Comparison of ENCODE assay signal across 8 cellular contexts in genomic region chr11:61972112-61972795, GRCh38. TPM values are rescaled to one million over a fixed set of nuclear protein-coding genes. Genes with fewer than 3 reads are reported as not detected.
A peak's percentile ranks its signal among the peaks of the same experiment; 100 is the strongest.
DNase-seq lines count a peak whose midpoint lies in the region; ATAC-seq and TF ChIP-seq lines count a peak whose summit lies in the region.

No MANE protein-coding gene starts in this region.

- H3K27me3 ChIP-seq in HL-60 (ENCODE audit: insufficient read depth, poor library complexity, severe bottlenecking): no peaks in the 10 kb centered on the region

- intact Hi-C loops in activated T-helper 2 cell treated with anti-CD3 and anti-CD28 coated beads, Interferon-gamma antibody, Interleukin-2, Interleukin-4, amounts not matched to agents 10 μg/mL and 5 μg/mL and 100 μg/mL, durations not matched to agents 14 hours and 24 hours and 36 hours (cut with micrococcal nuclease): loop anchor here (5.0 kb wide), 1 partner anchor 140 kb away; no protein-coding TSS in a partner anchor

- H3K36me3 Mint-ChIP-seq in activated T-helper 2 cell treated with anti-CD3 and anti-CD28 coated beads, Interferon-gamma antibody, Interleukin-2, Interleukin-4, amounts not matched to agents 10 μg/mL and 5 μg/mL and 100 μg/mL, durations not matched to agents 14 hours and 24 hours and 36 hours (ENCODE audit: low read depth): no peaks in the 10 kb centered on the region
- no peaks in the 10 kb centered on the region for H3K36me3 Mint-ChIP-seq in stimulated activated memory B cell treated with anti-CD40 and anti-IgM and Interleukin-4, amounts not matched to agents 10 μg/mL and 1 μg/mL and 100 μg/mL, for 72 hours

- no peak for ATAC-seq in stimulated activated memory B cell treated with anti-CD40 and anti-IgM and Interleukin-4, amounts not matched to agents 10 μg/mL and 1 μg/mL and 100 μg/mL, for 72 hours
- no peak for ATAC-seq in HG02571 (IDR thresholded peaks at IDR 0.05; ENCODE audit: unreplicated experiment)
- no peak for ATAC-seq in GM18868 (IDR thresholded peaks at IDR 0.05; ENCODE audit: unreplicated experiment)

- H3K9me3 Mint-ChIP-seq in activated T-helper 2 cell treated with anti-CD3 and anti-CD28 coated beads, Interferon-gamma antibody, Interleukin-2, Interleukin-4, amounts not matched to agents 10 μg/mL and 5 μg/mL and 100 μg/mL, durations not matched to agents 14 hours and 24 hours and 36 hours: no peaks in the 10 kb centered on the region
- no peaks in the 10 kb centered on the region for H3K9me3 Mint-ChIP-seq in stimulated activated memory B cell treated with anti-CD40 and anti-IgM and Interleukin-4, amounts not matched to agents 10 μg/mL and 1 μg/mL and 100 μg/mL, for 72 hours

- peaks cover 43% of the 10 kb centered on the region for H3K4me1 Mint-ChIP-seq in activated T-helper 2 cell treated with anti-CD3 and anti-CD28 coated beads, Interferon-gamma antibody, Interleukin-2, Interleukin-4, amounts not matched to agents 10 μg/mL and 5 μg/mL and 100 μg/mL, durations not matched to agents 14 hours and 24 hours and 36 hours (ENCODE audit: low read depth)
- H3K4me1 Mint-ChIP-seq in stimulated activated memory B cell treated with anti-CD40 and anti-IgM and Interleukin-4, amounts not matched to agents 10 μg/mL and 1 μg/mL and 100 μg/mL, for 72 hours: peaks cover 57% of the 10 kb centered on the region

- peak overlapping the region; percentile 74 for H3K27ac Mint-ChIP-seq in activated T-helper 2 cell treated with anti-CD3 and anti-CD28 coated beads, Interferon-gamma antibody, Interleukin-2, Interleukin-4, amounts not matched to agents 10 μg/mL and 5 μg/mL and 100 μg/mL, durations not matched to agents 14 hours and 24 hours and 36 hours
- H3K27ac Mint-ChIP-seq in stimulated activated memory B cell treated with anti-CD40 and anti-IgM and Interleukin-4, amounts not matched to agents 10 μg/mL and 1 μg/mL and 100 μg/mL, for 72 hours: peak overlapping the region; percentile 16

- DNase-seq in HL-60 (ENCODE audit: low read depth in 1 of 2, low spot score in 1 of 2): no peak
- no peak for DNase-seq in activated T-helper 2 cell treated with anti-CD3 and anti-CD28 coated beads, Interferon-gamma antibody, Interleukin-2, Interleukin-4, amounts not matched to agents 10 μg/mL and 5 μg/mL and 100 μg/mL, durations not matched to agents 14 hours and 24 hours and 36 hours (ENCODE audit: low spot score)
- peak; percentile 63 for DNase-seq in islet precursor cell
- DNase-seq in stimulated activated CD4-positive, alpha-beta T cell treated with anti-CD3 and anti-CD28 coated beads, Interleukin-15, amount 100 ng/mL, for 24 hours: no peak
- no peak for DNase-seq in GOT3 (lab: John Stamatoyannopoulos, UW)

- H3K4me3 Mint-ChIP-seq in activated T-helper 2 cell treated with anti-CD3 and anti-CD28 coated beads, Interferon-gamma antibody, Interleukin-2, Interleukin-4, amounts not matched to agents 10 μg/mL and 5 μg/mL and 100 μg/mL, durations not matched to agents 14 hours and 24 hours and 36 hours (ENCODE audit: low read depth): peak overlapping the region; percentile 28
- H3K4me3 Mint-ChIP-seq in stimulated activated memory B cell treated with anti-CD40 and anti-IgM and Interleukin-4, amounts not matched to agents 10 μg/mL and 1 μg/mL and 100 μg/mL, for 72 hours: no peak overlapping the region

- TF ChIP-seq CTCF in HL-60 (IDR thresholded peaks at IDR 0.05; ENCODE audit: insufficient read depth, low read length): no peak

- H3K27ac ChIP-seq in HL-60 (replicated peaks): peak overlapping the region; percentile 48

- H3K4me3 ChIP-seq in HL-60 (replicated peaks; ENCODE audit: insufficient read depth, low read length): no peak overlapping the region

- H3K27me3 Mint-ChIP-seq in activated T-helper 2 cell treated with anti-CD3 and anti-CD28 coated beads, Interferon-gamma antibody, Interleukin-2, Interleukin-4, amounts not matched to agents 10 μg/mL and 5 μg/mL and 100 μg/mL, durations not matched to agents 14 hours and 24 hours and 36 hours (ENCODE audit: low read depth): no peaks in the 10 kb centered on the region
- H3K27me3 Mint-ChIP-seq in stimulated activated memory B cell treated with anti-CD40 and anti-IgM and Interleukin-4, amounts not matched to agents 10 μg/mL and 1 μg/mL and 100 μg/mL, for 72 hours: no peaks in the 10 kb centered on the region

RNA-seq across cellular contexts. Expression of gene FTH1, which starts 4.8 kb away (rescaled TPM):
- total RNA-seq in activated T-helper 2 cell treated with anti-CD3 and anti-CD28 coated beads, Interferon-gamma antibody, Interleukin-2, Interleukin-4, amounts not matched to agents 10 μg/mL and 5 μg/mL and 100 μg/mL, durations not matched to agents 14 hours and 24 hours and 36 hours: 568 and 585 TPM in 2 replicates

RNA-seq across cellular contexts. Expression of gene BEST1, which starts 22.1 kb away (rescaled TPM):
- total RNA-seq in activated T-helper 2 cell treated with anti-CD3 and anti-CD28 coated beads, Interferon-gamma antibody, Interleukin-2, Interleukin-4, amounts not matched to agents 10 μg/mL and 5 μg/mL and 100 μg/mL, durations not matched to agents 14 hours and 24 hours and 36 hours: 0.09 TPM in 1 of 2 replicates, not detected in the other

RNA-seq across cellular contexts. Expression of gene RAB3IL1, which starts 54.9 kb away (rescaled TPM):
- total RNA-seq in activated T-helper 2 cell treated with anti-CD3 and anti-CD28 coated beads, Interferon-gamma antibody, Interleukin-2, Interleukin-4, amounts not matched to agents 10 μg/mL and 5 μg/mL and 100 μg/mL, durations not matched to agents 14 hours and 24 hours and 36 hours: 0.09 TPM in 1 of 2 replicates, not detected in the other
